16 cellular contexts compared by ENCODE assay signal in genomic region chr2:66477125-66477842, GRCh38. TPM values are rescaled to one million over a fixed set of nuclear protein-coding genes. Genes with fewer than 3 reads are reported as not detected.
DNase-seq lines count a peak whose midpoint lies in the region; ATAC-seq and TF ChIP-seq lines count a peak whose summit lies in the region.
"Had no signal": no experiment of that assay in that cellular context is flagged by ENCODE, and none has a peak within 500 bp of the region (broad histone marks: within the 10 kb centered on the region; RNA-seq: fewer than 3 reads in every experiment).

No MANE protein-coding gene starts in this region.

- H3K4ac ChIP-seq in IMR-90 (ENCODE audit: low read depth, low read length), result no peak overlapping the region

- H2BK120ac ChIP-seq in IMR-90 (ENCODE audit: low read depth, low read length), result no peak overlapping the region

- no peak overlapping the region for H2AK9ac ChIP-seq in IMR-90 (replicated peaks; ENCODE audit: low read depth, low read length, poor library complexity)

- dilution Hi-C loops in IMR-90 (cut with HindIII; ENCODE audit: low sequenced_read_pairs, unreplicated experiment), result no loop called here

- H3K27me3 ChIP-seq in IMR-90 (ENCODE audit: control insufficient read depth, insufficient read depth, low read length) (no peaks in the 10 kb centered on the region), muscle layer of colon (ENCODE audit: control insufficient read depth in 1 of 2, insufficient read depth in 2 of 2, low read length in 2 of 2) (no peaks in the 10 kb centered on the region)

- TF ChIP-seq RAD21 in IMR-90 (IDR thresholded peaks at IDR 0.05; ENCODE audit: low read length), result no peak

- peaks cover 19% of the 10 kb centered on the region for H3K4me1 ChIP-seq in IMR-90 (ENCODE audit: control insufficient read depth, insufficient read depth, low read length)
- H3K4me1 ChIP-seq in muscle layer of colon (ENCODE audit: insufficient read depth, low read length), result peaks cover 60% of the 10 kb centered on the region

- H2BK20ac ChIP-seq in IMR-90 (ENCODE audit: low read depth, low read length), result no peak overlapping the region

- TF ChIP-seq CTCF in IMR-90 (conservative IDR thresholded peaks at IDR 0.05; ENCODE audit: low read depth, low read length), result no peak

- no peak overlapping the region; a peak in 1 of 4 replicates for H4K8ac ChIP-seq in IMR-90 (ENCODE audit: low read depth in 2 of 2, low read length in 2 of 2)

- no peaks in the 10 kb centered on the region for H3K9me3 ChIP-seq in IMR-90 (ENCODE audit: control insufficient read depth, insufficient read depth, low read length)
- H3K9me3 ChIP-seq in muscle layer of colon (ENCODE audit: low read length), result no peaks in the 10 kb centered on the region

- peaks cover 32% of the 10 kb centered on the region for H3K9me1 ChIP-seq in IMR-90 (ENCODE audit: insufficient read depth, low read length)

- no peak for TF ChIP-seq POLR2A in IMR-90 (IDR thresholded peaks at IDR 0.05; ENCODE audit: low read depth, low read length)

- DNase-seq in AG08396 (ENCODE audit: low spot score) (peak; percentile 14), IMR-90 (peak; percentile 60), cerebellum (ENCODE audit: low spot score) (peak; percentile 37), SHP77 treated with DMSO at 0.1 percent for 48 hours (lab: John Stamatoyannopoulos, UW) (no peak), NCI-H2196 (lab: John Stamatoyannopoulos, UW; ENCODE audit: unreplicated experiment) (no peak), NCI-H146 treated with DMSO at 0.1 percent for 48 hours (lab: John Stamatoyannopoulos, UW; ENCODE audit: unreplicated experiment) (no peak), NCI-H446 treated with DMSO at 0.1 percent for 48 hours (lab: John Stamatoyannopoulos, UW) (no peak)
- DNase-seq: activated CD4-positive, CD25-positive, alpha-beta regulatory T cell; activated CD8-positive, alpha-beta memory T cell treated with anti-CD3 and anti-CD28 coated beads, Interleukin-2, amount 50 U/mL, for 48 hours; activated naive CD4-positive, alpha-beta T cell treated with anti-CD3 and anti-CD28 coated beads, Interleukin-2, amount 50 U/mL, for 16 hours; central memory CD4-positive, alpha-beta T cell; head of caudate nucleus; NCI-H1048; OCI-M1; SW 1271 had no signal

- 0 out of 2 replicates have a peak overlapping the region, but pooled peaks have one; percentile 64 for H3K14ac ChIP-seq in IMR-90 (replicated peaks; ENCODE audit: low read depth, low read length)

- H3K4me2 ChIP-seq in IMR-90 (ENCODE audit: low read depth, low read length), result 0 out of 2 replicates have a peak overlapping the region, but pooled peaks have one; percentile 5

- no peak overlapping the region for H2BK15ac ChIP-seq in IMR-90 (ENCODE audit: low read depth, low read length)

- no peak overlapping the region for H3K4me3 ChIP-seq in IMR-90 (ENCODE audit: insufficient read depth, low read depth, low read length)
- no peak overlapping the region for H3K4me3 ChIP-seq in muscle layer of colon (ENCODE audit: low read depth in 1 of 2, low read length in 2 of 2)

- intact Hi-C loops in IMR-90 (cut with micrococcal nuclease), result no loop called here

- no peak overlapping the region for H3K18ac ChIP-seq in IMR-90 (ENCODE audit: low read depth, low read length)

- H4K20me1 ChIP-seq in IMR-90 (ENCODE audit: insufficient read depth, low read length), result peaks cover 91% of the 10 kb centered on the region

- no TSS peak for BruUV-seq in IMR-90 (replicated peaks; lab: Mats Ljungman, UMichigan)

- no peak overlapping the region for H2AFZ ChIP-seq in IMR-90 (replicated peaks; ENCODE audit: low read length, poor library complexity)

- 100% methylated on average over 1 of the region's 4 CpGs; no CpG with 5 or more reads in 1 of the 2 experiments for WGBS in IMR-90 (ENCODE audit: extremely low coverage in 2 of 2, insufficient read length in 1 of 2), 2 experiments

- H3K36me3 ChIP-seq in IMR-90 (ENCODE audit: control insufficient read depth, insufficient read depth, low read length) (peaks cover 46% of the 10 kb centered on the region), muscle layer of colon (ENCODE audit: insufficient read depth, low read length) (peaks cover 50% of the 10 kb centered on the region)

- H4K5ac ChIP-seq in IMR-90 (ENCODE audit: low read depth, low read length), result no peak overlapping the region

- no peak overlapping the region for H3K9ac ChIP-seq in IMR-90 (ENCODE audit: low read depth, low read length)
- H3K9ac ChIP-seq in muscle layer of colon (ENCODE audit: low read length), result no peak overlapping the region

- ATAC-seq in IMR-90 (ENCODE audit: low read depth), result peak; percentile 41

- H3K27ac ChIP-seq in IMR-90 (ENCODE audit: insufficient read depth, low read length) (no peak overlapping the region), muscle layer of colon (ENCODE audit: low read depth, low read length) (peak overlapping the region; percentile 32)

- H3K79me1 ChIP-seq in IMR-90 (ENCODE audit: low read depth in 1 of 2, low read length in 2 of 2), result peaks cover 28 to 69% of the 10 kb centered on the region in 2 experiments

- no peak overlapping the region for H2AK5ac ChIP-seq in IMR-90 (ENCODE audit: low read depth, low read length)

- H4K91ac ChIP-seq in IMR-90 (ENCODE audit: insufficient read depth, low read depth, low read length), result no peak overlapping the region

- no peak overlapping the region for H3K56ac ChIP-seq in IMR-90 (ENCODE audit: extremely low read depth, insufficient read depth, low read length)

- in situ Hi-C loops in IMR-90 (cut with MboI; ENCODE audit: low sequenced_read_pairs), result no loop called here

- no peak overlapping the region for H2BK5ac ChIP-seq in IMR-90 (ENCODE audit: low read depth, low read length, poor library complexity, severe bottlenecking)

- H3K23ac ChIP-seq in IMR-90 (ENCODE audit: low read depth, low read length), result no peak overlapping the region

- CTCF ChIA-PET in IMR-90 (lab: Yijun Ruan, JAX), result interaction anchor here (0.6 kb wide), 1 partner anchor 49 kb away, joined by 4 read pairs; no protein-coding TSS in a partner anchor

- POLR2A ChIA-PET in IMR-90 (lab: Charles Lee; ENCODE audit: unreplicated experiment), result no interaction called here

TF ChIP-seq in IMR-90, 13 proteins besides CTCF, POLR2A, EP300 and RAD21:
- TF ChIP-seq RCOR1 (IDR thresholded peaks at IDR 0.05; ENCODE audit: insufficient replicate concordance, low read length) (no peak), CHD1 (IDR thresholded peaks at IDR 0.05; ENCODE audit: low read depth, low read length) (no peak), BHLHE40 (IDR thresholded peaks at IDR 0.05; ENCODE audit: low read depth, low read length) (no peak), SMC3 (IDR thresholded peaks at IDR 0.05; ENCODE audit: low read depth, low read length) (no peak), RFX5 (IDR thresholded peaks at IDR 0.05; ENCODE audit: low read depth, low read length) (no peak), FOS (IDR thresholded peaks at IDR 0.05; ENCODE audit: low read depth, low read length) (no peak; the same call in 1 of the 2 replicates), NFE2L2 (IDR thresholded peaks at IDR 0.05; ENCODE audit: low read depth, low read length) (no peak), CEBPB (IDR thresholded peaks at IDR 0.05; ENCODE audit: low read depth, low read length) (no peak), MAFK (IDR thresholded peaks at IDR 0.05; ENCODE audit: low read depth, low read length) (no peak)

RNA-seq across cellular contexts. Expression of gene MEIS1, which starts 42.4 kb away (rescaled TPM):
- total RNA-seq in IMR-90 (2012; rRNA removed) (157 and 209 TPM in 2 replicates), cerebellum (180 TPM)
- 51.8 and 54.4 TPM in 2 replicates for polyA plus RNA-seq in IMR-90 (2012; rRNA removed)
- polyA plus RNA-seq in IMR-90 (2012; cell fraction: cytosol; rRNA removed), result 14.0 and 21.0 TPM in 2 replicates
- 81.4 and 209 TPM in 2 replicates for polyA plus RNA-seq in IMR-90 (2012; cell fraction: nucleus; rRNA removed; ENCODE audit: low replicate concordance)

Comparison
In these comparisons a context has a peak if more than half of its experiments do, and no peak if none do; other contexts are left out.
1. DNase-seq: peak in AG08396 (single experiment), IMR-90 (single experiment) and cerebellum (single experiment); none in SHP77 treated with DMSO at 0.1 percent for 48 hours (single experiment), NCI-H2196 (single experiment), NCI-H146 treated with DMSO at 0.1 percent for 48 hours (single experiment) and NCI-H446 treated with DMSO at 0.1 percent for 48 hours (single experiment).